9 cellular contexts compared by ENCODE assay signal in the genomic region with DNA sequence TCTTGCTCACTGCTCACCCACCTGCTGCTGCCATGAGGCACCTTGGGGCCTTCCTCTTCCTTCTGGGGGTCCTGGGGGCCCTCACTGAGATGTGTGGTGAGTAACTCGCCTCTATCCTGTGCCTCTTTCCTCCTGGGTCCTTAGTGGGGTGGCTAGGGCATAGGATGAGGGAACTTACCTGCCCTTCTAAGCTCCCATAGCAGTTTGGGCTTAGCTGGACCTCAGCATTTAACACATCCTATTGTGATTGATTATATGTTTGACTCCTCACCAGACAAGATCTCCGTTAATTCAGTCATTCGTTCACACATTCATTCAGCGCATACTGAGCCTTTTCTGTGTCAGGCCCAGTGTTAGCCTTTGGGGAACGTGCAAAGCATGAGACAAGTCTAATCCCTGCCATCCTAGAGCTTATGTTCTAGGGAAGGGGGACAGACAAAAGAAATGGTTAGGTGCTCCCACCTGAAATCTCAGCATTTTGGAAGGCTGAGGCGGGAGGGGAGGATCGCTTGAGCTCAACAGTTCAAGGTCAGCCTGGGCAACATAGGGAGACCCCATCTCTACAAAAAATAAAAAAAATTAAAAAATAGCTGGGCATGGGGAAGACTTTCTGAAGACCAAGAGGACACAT. TPM values are rescaled to one million over a fixed set of nuclear protein-coding genes. Genes with fewer than 3 reads are reported as not detected.
A peak's percentile ranks its signal among the peaks of the same experiment; 100 is the strongest.
DNase-seq lines count a peak whose midpoint lies in the region; FAIRE-seq and TF ChIP-seq lines count a peak whose summit lies in the region.
"Had no signal": no experiment of that assay in that cellular context is flagged by ENCODE, and none has a peak within 500 bp of the region (broad histone marks: within the 10 kb centered on the region; RNA-seq: fewer than 3 reads in every experiment).

No MANE protein-coding gene starts in this region.

- FAIRE-seq in astrocyte (lab: Jason Lieb, UNC), result no peak

- H3K4me3 Mint-ChIP-seq in activated CD4-positive, alpha-beta T cell treated with anti-CD3 and anti-CD28 coated beads, Interleukin-2, amount 10 ng/mL, durations not matched to agents 24 days and 14 days, result peak overlapping the region; percentile 86
- peak overlapping the region; percentile 78 for H3K4me3 Mint-ChIP-seq in astrocyte (ENCODE audit: unreplicated experiment)

- H3K27ac ChIP-seq in astrocyte (ENCODE audit: low read depth, low read length) (no peak overlapping the region), liver (ENCODE audit: low read depth in 1 of 2, low read length in 2 of 2) (peak overlapping the region; percentile 9 to 42), testis (peak overlapping the region; percentile 56 to 70)

- 80% methylated on average over 7 of the region's 7 CpGs for WGBS in liver
- WGBS in testis, 2 donors, result 80 to 82% methylated on average over 7 of the region's 7 CpGs

- H3K9ac ChIP-seq in astrocyte (ENCODE audit: low read length) (peak overlapping the region; percentile 81), liver (ENCODE audit: low read depth in 1 of 2, low read length in 2 of 2) (peak overlapping the region; percentile 10 to 15)

- intact Hi-C loops in activated CD4-positive, alpha-beta T cell treated with anti-CD3 and anti-CD28 coated beads, Interleukin-2, amount 10 ng/mL, durations not matched to agents 24 days and 14 days (cut with micrococcal nuclease), result loop anchor here (2.0 kb wide), 1 partner anchor 15 kb away; no protein-coding TSS in a partner anchor
- intact Hi-C loops in testis (cut with DNase I; ENCODE audit: low total_unique reads), result no loop called here

- TF ChIP-seq CTCF in astrocyte (IDR thresholded peaks at IDR 0.05; ENCODE audit: insufficient read depth, low read depth, low read length), result no peak
- TF ChIP-seq CTCF in liver (IDR thresholded peaks at IDR 0.05; ENCODE audit: low read depth, low read length, missing input control), result no peak
- TF ChIP-seq CTCF in testis (IDR thresholded peaks at IDR 0.05), result no peak

- H3K79me2 ChIP-seq in astrocyte (ENCODE audit: insufficient read depth, low read length), result no peaks in the 10 kb centered on the region

- no peaks in the 10 kb centered on the region for H4K20me1 ChIP-seq in astrocyte (ENCODE audit: insufficient read depth, low read length)

- DNase-seq in activated CD4-positive, alpha-beta T cell treated with anti-CD3 and anti-CD28 coated beads, Interleukin-2, amount 10 ng/mL, durations not matched to agents 24 days and 14 days, result no peak
- DNase-seq in activated CD4-positive, alpha-beta T cell treated with anti-CD3 and anti-CD28 coated beads for 4 hours, result no peak
- DNase-seq in astrocyte (ENCODE audit: low read depth), result no peak
- no peak for DNase-seq in testis
- DNase-seq in DMS153 (lab: John Stamatoyannopoulos, UW), result no peak
- no peak for DNase-seq in activated CD8-positive, alpha-beta memory T cell treated with anti-CD3 and anti-CD28 coated beads, Interleukin-2, amount 50 U/mL, for 48 hours
- DNase-seq in AG08395 (ENCODE audit: low spot score), result no peak
- DNase-seq: activated CD8-positive, alpha-beta memory T cell treated with anti-CD3 and anti-CD28 coated beads, Interleukin-2, amount 50 U/mL, for 4 hours had no signal

- H3K27ac Mint-ChIP-seq in activated CD4-positive, alpha-beta T cell treated with anti-CD3 and anti-CD28 coated beads, Interleukin-2, amount 10 ng/mL, durations not matched to agents 24 days and 14 days, result peak overlapping the region; percentile 85
- H3K27ac Mint-ChIP-seq in astrocyte (ENCODE audit: unreplicated experiment), result peak overlapping the region; percentile 84

- no peaks in the 10 kb centered on the region for H3K27me3 ChIP-seq in astrocyte (ENCODE audit: insufficient read depth, low read length)
- no peaks in the 10 kb centered on the region for H3K27me3 ChIP-seq in liver (ENCODE audit: control insufficient read depth in 4 of 4, insufficient read depth in 4 of 4, low read length in 3 of 4)
- H3K27me3 ChIP-seq in testis, result no peaks in the 10 kb centered on the region

- H3K27me3 Mint-ChIP-seq in activated CD4-positive, alpha-beta T cell treated with anti-CD3 and anti-CD28 coated beads, Interleukin-2, amount 10 ng/mL, durations not matched to agents 24 days and 14 days, result no peaks in the 10 kb centered on the region
- H3K27me3 Mint-ChIP-seq in astrocyte (ENCODE audit: low read depth, unreplicated experiment), result no peaks in the 10 kb centered on the region

- H3K4me3 ChIP-seq in astrocyte (ENCODE audit: insufficient read depth, low read depth, low read length) (peak overlapping the region; percentile 67), liver (ENCODE audit: low read depth in 1 of 3, low read length in 3 of 3) (peak overlapping the region; percentile 75 to 84 (median 79)), testis (peak overlapping the region; percentile 45 to 63)

- no peaks in the 10 kb centered on the region for H3K36me3 Mint-ChIP-seq in activated CD4-positive, alpha-beta T cell treated with anti-CD3 and anti-CD28 coated beads, Interleukin-2, amount 10 ng/mL, durations not matched to agents 24 days and 14 days (ENCODE audit: low read depth)
- no peaks in the 10 kb centered on the region for H3K36me3 Mint-ChIP-seq in astrocyte (ENCODE audit: low read depth, unreplicated experiment)

- TF ChIP-seq RAD21 in liver (IDR thresholded peaks at IDR 0.05), result no peak

- H3K4me1 ChIP-seq in astrocyte (ENCODE audit: insufficient read depth, low read length) (peaks cover 24% of the 10 kb centered on the region), liver (ENCODE audit: control insufficient read depth in 4 of 4, insufficient read depth in 4 of 4, low read length in 3 of 4) (peaks cover 3 to 28% (median 16%) of the 10 kb centered on the region in 4 donors), testis (no peaks in the 10 kb centered on the region)

- peaks cover 46% of the 10 kb centered on the region for H3K4me1 Mint-ChIP-seq in activated CD4-positive, alpha-beta T cell treated with anti-CD3 and anti-CD28 coated beads, Interleukin-2, amount 10 ng/mL, durations not matched to agents 24 days and 14 days
- peaks cover 31% of the 10 kb centered on the region for H3K4me1 Mint-ChIP-seq in astrocyte (ENCODE audit: low read depth, unreplicated experiment)

- H2AFZ ChIP-seq in astrocyte (ENCODE audit: low read depth, low read length), result peak overlapping the region; percentile 99

- H3K36me3 ChIP-seq in astrocyte (ENCODE audit: insufficient read depth, low read length) (no peaks in the 10 kb centered on the region), liver (ENCODE audit: control insufficient read depth in 4 of 4, insufficient read depth in 3 of 4, low read depth in 1 of 4, low read length in 3 of 4) (no peaks in the 10 kb centered on the region), testis (ENCODE audit: low read depth, missing control alignments) (no peaks in the 10 kb centered on the region)

- H3K9me3 Mint-ChIP-seq in activated CD4-positive, alpha-beta T cell treated with anti-CD3 and anti-CD28 coated beads, Interleukin-2, amount 10 ng/mL, durations not matched to agents 24 days and 14 days, result no peaks in the 10 kb centered on the region
- no peaks in the 10 kb centered on the region for H3K9me3 Mint-ChIP-seq in astrocyte (ENCODE audit: unreplicated experiment)

- H3K9me3 ChIP-seq in astrocyte (ENCODE audit: insufficient read depth, low read depth, low read length), result no peaks in the 10 kb centered on the region
- no peaks in the 10 kb centered on the region for H3K9me3 ChIP-seq in liver (ENCODE audit: control insufficient read depth in 4 of 4, low read length in 3 of 4)
- H3K9me3 ChIP-seq in testis, result no peaks in the 10 kb centered on the region

- peak overlapping the region; percentile 100 for H3K4me2 ChIP-seq in astrocyte (ENCODE audit: low read length)

- TF ChIP-seq POLR2A in testis (IDR thresholded peaks at IDR 0.05), result no peak

TF ChIP-seq in liver, 16 proteins besides CTCF, POLR2A, EP300 and RAD21:
- TF ChIP-seq JUND (IDR thresholded peaks at IDR 0.05) (no peak), YY1 (IDR thresholded peaks at IDR 0.05) (no peak)

RNA-seq across cellular contexts. Expression of a gene that starts 0.4 kb away (rescaled TPM):
- 0.35 and 0.45 TPM in 2 replicates for total RNA-seq in activated CD4-positive, alpha-beta T cell treated with anti-CD3 and anti-CD28 coated beads, Interleukin-2, amount 10 ng/mL, durations not matched to agents 24 days and 14 days
- total RNA-seq in astrocyte (2.7 and 3.8 TPM in 2 replicates), liver (10 to 100 TPM in 1 of 2 donors, 1 to 10 TPM in 1; 6.7 to 12.4 TPM), testis (10 to 100 TPM; 40.6 to 40.7 TPM)
- polyA plus RNA-seq in liver (10 to 100 TPM; 13.6 to 14.1 TPM), testis (ENCODE audit: insufficient read depth, low read depth, low replicate concordance) (30.5 TPM)

RNA-seq across cellular contexts. Expression of a gene that starts 15.7 kb away (rescaled TPM):
- 170 and 173 TPM in 2 replicates for total RNA-seq in activated CD4-positive, alpha-beta T cell treated with anti-CD3 and anti-CD28 coated beads, Interleukin-2, amount 10 ng/mL, durations not matched to agents 24 days and 14 days
- 88.7 and 92.9 TPM in 2 replicates for total RNA-seq in astrocyte
- 10 to 100 TPM; 22.0 to 22.6 TPM for total RNA-seq in liver
- polyA plus RNA-seq in liver, result 10 to 100 TPM; 20.0 to 33.1 TPM
- total RNA-seq in testis, result 10 to 100 TPM; 96.5 to 99.4 TPM
- 80.3 TPM for polyA plus RNA-seq in testis (ENCODE audit: insufficient read depth, low read depth, low replicate concordance)

RNA-seq across cellular contexts. Expression of a gene that starts 28.2 kb away (rescaled TPM):
- 6.6 and 7.4 TPM in 2 replicates for total RNA-seq in activated CD4-positive, alpha-beta T cell treated with anti-CD3 and anti-CD28 coated beads, Interleukin-2, amount 10 ng/mL, durations not matched to agents 24 days and 14 days
- total RNA-seq in astrocyte, result 3.2 and 4.2 TPM in 2 replicates
- 1 to 10 TPM in 1 of 2 donors, under 1 TPM in 1; 0.19 to 1.2 TPM for total RNA-seq in liver
- under 1 TPM; 0.14 to 0.42 TPM for polyA plus RNA-seq in liver
- total RNA-seq in testis, result 10 to 100 TPM; 11.6 TPM
- polyA plus RNA-seq in testis (ENCODE audit: insufficient read depth, low read depth, low replicate concordance), result 35.9 TPM

RNA-seq across cellular contexts. Expression of a gene that starts 33.0 kb away (rescaled TPM):
- not detected in 2 replicates for total RNA-seq in activated CD4-positive, alpha-beta T cell treated with anti-CD3 and anti-CD28 coated beads, Interleukin-2, amount 10 ng/mL, durations not matched to agents 24 days and 14 days
- total RNA-seq in astrocyte (3.4 and 3.8 TPM in 2 replicates), liver (10 to 100 TPM in 1 of 2 donors, 1 to 10 TPM in 1; 1.0 to 19.4 TPM), testis (10 to 100 TPM; 11.3 to 18.5 TPM)
- polyA plus RNA-seq in liver (1 to 10 TPM; 1.4 to 1.7 TPM), testis (ENCODE audit: insufficient read depth, low read depth, low replicate concordance) (4.2 TPM)
